12 cellular contexts compared by ENCODE assay signal in genomic region chr20:10521068-10521834, GRCh38.
A peak's percentile ranks its signal among the peaks of the same experiment; 100 is the strongest.
DNase-seq lines count a peak whose midpoint lies in the region; ATAC-seq and TF ChIP-seq lines count a peak whose summit lies in the region.
"Had no signal": no experiment of that assay in that cellular context is flagged by ENCODE, and none has a peak within 500 bp of the region (broad histone marks: within the 10 kb centered on the region; RNA-seq: fewer than 3 reads in every experiment).

No MANE protein-coding gene starts in this region.

- peaks cover 22% of the 10 kb centered on the region for H3F3A ChIP-seq in PC-3 (ENCODE audit: low read length, unreplicated experiment)

- H3K27me3 Mint-ChIP-seq in endothelial cell (ENCODE audit: unreplicated experiment) (peaks cover 2% of the 10 kb centered on the region), progenitor cell of endocrine pancreas (no peaks in the 10 kb centered on the region)
- H3K27me3 Mint-ChIP-seq: B cell, memory B cell had no signal

- H3K9me3 ChIP-seq in PC-3 (ENCODE audit: low read length) = no peaks in the 10 kb centered on the region
- no peaks in the 10 kb centered on the region for H3K9me3 ChIP-seq in sigmoid colon

- DNase-seq in NCI-H748 (lab: John Stamatoyannopoulos, UW; ENCODE audit: unreplicated experiment) = peak; percentile 34
- no peak for DNase-seq in NCI-H748 treated with DMSO at 0.1 percent for 48 hours (lab: John Stamatoyannopoulos, UW)
- peak; percentile 84 for DNase-seq in PC-3
- no peak for DNase-seq in endothelial cell (ENCODE audit: low spot score)
- peak; percentile 82 for DNase-seq in sigmoid colon
- no peak for DNase-seq in progenitor cell of endocrine pancreas (ENCODE audit: low spot score, unreplicated experiment)
- no peak for DNase-seq in activated gamma-delta T cell (lab: John Stamatoyannopoulos, UW)
- DNase-seq: activated naive CD4-positive, alpha-beta T cell treated with Interleukin-2 at 50 U/mL for 16 hours; NCI-H524 treated with DMSO at 0.1 percent for 48 hours had no signal

- peaks cover 25% of the 10 kb centered on the region for H3K4me1 Mint-ChIP-seq in endothelial cell (ENCODE audit: unreplicated experiment)
- peaks cover 14% of the 10 kb centered on the region for H3K4me1 Mint-ChIP-seq in progenitor cell of endocrine pancreas (ENCODE audit: low read depth)

- no peak overlapping the region for H2AFZ ChIP-seq in PC-3 (ENCODE audit: low read length)

- H4K20me1 ChIP-seq in PC-3 (ENCODE audit: low read length) = no peaks in the 10 kb centered on the region

- no peaks in the 10 kb centered on the region for H3K36me3 ChIP-seq in PC-3 (ENCODE audit: low read depth, low read length)
- no peaks in the 10 kb centered on the region for H3K36me3 ChIP-seq in sigmoid colon

- no peaks in the 10 kb centered on the region for H3K27me3 ChIP-seq in PC-3 (ENCODE audit: low read length)
- H3K27me3 ChIP-seq in sigmoid colon = no peaks in the 10 kb centered on the region

- TF ChIP-seq POLR2A in sigmoid colon (IDR thresholded peaks at IDR 0.05) = no peak

- H3K4me3 Mint-ChIP-seq in endothelial cell (ENCODE audit: unreplicated experiment) (no peak overlapping the region), progenitor cell of endocrine pancreas (ENCODE audit: low read depth) (no peak overlapping the region)
- H3K4me3 Mint-ChIP-seq: B cell, memory B cell had no signal

- H3K27ac ChIP-seq in PC-3 (ENCODE audit: low read length) (peak overlapping the region; percentile 44), sigmoid colon (peak overlapping the region in 3 of 4 donors; percentile 75 to 86 (median 81))

- no TSS peak for BruUV-seq in PC-3 (replicated peaks; lab: Mats Ljungman, UMichigan)

- no peak for TF ChIP-seq CTCF in PC-3 (conservative IDR thresholded peaks at IDR 0.05; ENCODE audit: low read depth, low read length)
- TF ChIP-seq CTCF in endothelial cell (IDR thresholded peaks at IDR 0.05; ENCODE audit: unreplicated experiment) = no peak
- no peak for TF ChIP-seq CTCF in sigmoid colon (IDR thresholded peaks at IDR 0.05)
- no peak for TF ChIP-seq CTCF in progenitor cell of endocrine pancreas (IDR thresholded peaks at IDR 0.05; ENCODE audit: unreplicated experiment)

- H3K79me2 ChIP-seq in PC-3 (ENCODE audit: low read length) = peaks cover 25% of the 10 kb centered on the region

- 65 to 82% methylated on average over 5 of the region's 5 CpGs for WGBS in sigmoid colon, 2 donors

- peak; percentile 64 to 89 (median 83) for TF ChIP-seq EP300 in sigmoid colon (IDR thresholded peaks at IDR 0.05)

- H3K9me3 Mint-ChIP-seq in endothelial cell (ENCODE audit: unreplicated experiment) = no peaks in the 10 kb centered on the region
- no peaks in the 10 kb centered on the region for H3K9me3 Mint-ChIP-seq in progenitor cell of endocrine pancreas (ENCODE audit: low read depth)
- H3K9me3 Mint-ChIP-seq: memory B cell had no signal

- no peak overlapping the region for H3K4me3 ChIP-seq in PC-3 (ENCODE audit: low read length)
- H3K4me3 ChIP-seq in sigmoid colon = no peak overlapping the region

- CTCF ChIA-PET in PC-3 (lab: Charles Lee) = no interaction called here

- H3K36me3 Mint-ChIP-seq in endothelial cell (ENCODE audit: low read depth, unreplicated experiment) (no peaks in the 10 kb centered on the region), progenitor cell of endocrine pancreas (ENCODE audit: insufficient read depth) (no peaks in the 10 kb centered on the region)

- peak overlapping the region; percentile 43 for H3K4me2 ChIP-seq in PC-3 (ENCODE audit: low read length)

- H3K4me1 ChIP-seq in PC-3 (ENCODE audit: insufficient read depth, low read length) = peaks cover 59% of the 10 kb centered on the region
- peaks cover 0 to 62% (median 52%) of the 10 kb centered on the region in 4 donors for H3K4me1 ChIP-seq in sigmoid colon

- no peak overlapping the region for H3K9ac ChIP-seq in PC-3 (ENCODE audit: low read length)

- H3K9me2 ChIP-seq in PC-3 (replicated peaks; ENCODE audit: low read length) = no peaks in the 10 kb centered on the region

- ATAC-seq in PC-3 (peak; percentile 75), GM21526 (IDR thresholded peaks at IDR 0.05; ENCODE audit: low FRiP score, unreplicated experiment) (no peak)

- intact Hi-C loops in PC-3 (cut with micrococcal nuclease) (loop anchor here (1.0 to 10.0 kb wide), 2 partner anchors 10 to 446 kb away; no protein-coding TSS in a partner anchor), sigmoid colon (cut with DNase I) (loop anchor here (2.0 to 5.0 kb wide), 3 partner anchors 16 to 151 kb away; partner anchors contain the start of gene JAG1)

- H3K27ac Mint-ChIP-seq in endothelial cell (ENCODE audit: unreplicated experiment) = peak overlapping the region; percentile 6
- H3K27ac Mint-ChIP-seq in progenitor cell of endocrine pancreas = no peak overlapping the region
- H3K27ac Mint-ChIP-seq: B cell, memory B cell had no signal

- POLR2A ChIA-PET in PC-3 (lab: Charles Lee; ENCODE audit: unreplicated experiment) = interaction anchor here (0.6 kb wide), 1 partner anchor 769 kb away, joined by 3 read pairs; no protein-coding TSS in a partner anchor

Comparison
In these comparisons a context has a peak if more than half of its experiments do, and no peak if none do; other contexts are left out.
1. DNase-seq: peak in NCI-H748 (single experiment), PC-3 (single experiment) and sigmoid colon (single experiment); none in NCI-H748 treated with DMSO at 0.1 percent for 48 hours (single experiment), endothelial cell (single experiment), progenitor cell of endocrine pancreas (single experiment) and activated gamma-delta T cell (single experiment).